Comparison of ENCODE assay signal across 10 cellular contexts in the genomic region with DNA sequence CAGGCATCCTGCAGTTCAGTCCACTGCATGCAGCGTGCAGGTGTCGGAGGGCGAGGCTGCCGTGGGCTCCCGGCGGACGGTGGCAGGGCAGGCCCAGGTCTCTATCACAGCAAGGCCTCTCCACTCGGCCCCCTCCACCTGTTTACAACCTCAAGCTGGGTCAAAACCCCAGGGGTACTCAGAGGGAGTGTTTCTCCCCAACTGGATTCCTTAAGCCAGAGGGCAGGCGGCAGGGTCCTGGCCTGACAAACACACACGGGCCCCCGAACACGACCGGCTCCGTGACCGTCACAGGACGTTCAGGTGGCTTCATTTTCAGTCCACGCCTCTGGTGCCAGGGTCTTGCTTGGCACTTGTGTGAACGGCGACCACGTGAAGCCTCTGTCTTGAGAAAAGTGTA. TPM values are rescaled to one million over a fixed set of nuclear protein-coding genes. Genes with fewer than 3 reads are reported as not detected.
DNase-seq lines count a peak whose midpoint lies in the region; ATAC-seq lines count a peak whose summit lies in the region.
"Had no signal": no experiment of that assay in that cellular context is flagged by ENCODE, and none has a peak within 500 bp of the region (broad histone marks: within the 10 kb centered on the region; RNA-seq: fewer than 3 reads in every experiment).

No MANE protein-coding gene starts in this region.

- peak overlapping the region; percentile 52 for H3K27ac Mint-ChIP-seq in activated CD8-positive, alpha-beta memory T cell treated with anti-CD3 and anti-CD28 coated beads, Interleukin-2, amount 10 ng/mL, durations not matched to agents 7 days and 5 days
- peak overlapping the region; percentile 97 for H3K27ac Mint-ChIP-seq in activated T-cell treated with anti-CD3 and anti-CD28 coated beads, Interleukin-2, amount 50 U/mL, for 24 hours
- peak overlapping the region; percentile 94 for H3K27ac Mint-ChIP-seq in memory B cell
- peak overlapping the region in 1 of 2 donors; percentile 96 for H3K27ac Mint-ChIP-seq in stimulated activated naive CD8-positive, alpha-beta T cell treated with anti-CD3 and anti-CD28 coated beads, Interleukin-15, amount 100 ng/mL, for 72 hours
- H3K27ac Mint-ChIP-seq: progenitor cell of endocrine pancreas had no signal

- CTCF ChIA-PET in activated CD8-positive, alpha-beta memory T cell treated with anti-CD3 and anti-CD28 coated beads, Interleukin-2, amount 10 ng/mL, durations not matched to agents 7 days and 5 days (lab: Charles Lee): interaction anchor here (0.7 to 4.3 kb wide), 4 partner anchors 11 to 118 kb away, joined by 3 to 25 read pairs (median 4); no protein-coding TSS in a partner anchor

- peaks cover 9% of the 10 kb centered on the region for H3K36me3 Mint-ChIP-seq in activated CD8-positive, alpha-beta memory T cell treated with anti-CD3 and anti-CD28 coated beads, Interleukin-2, amount 10 ng/mL, durations not matched to agents 7 days and 5 days
- H3K36me3 Mint-ChIP-seq in activated T-cell treated with anti-CD3 and anti-CD28 coated beads, Interleukin-2, amount 50 U/mL, for 24 hours (ENCODE audit: low read depth): peaks cover 30% of the 10 kb centered on the region
- peaks cover 10% of the 10 kb centered on the region for H3K36me3 Mint-ChIP-seq in memory B cell

- H3K4me1 Mint-ChIP-seq in activated CD8-positive, alpha-beta memory T cell treated with anti-CD3 and anti-CD28 coated beads, Interleukin-2, amount 10 ng/mL, durations not matched to agents 7 days and 5 days: peaks cover 43% of the 10 kb centered on the region
- peaks cover 78% of the 10 kb centered on the region for H3K4me1 Mint-ChIP-seq in activated T-cell treated with anti-CD3 and anti-CD28 coated beads, Interleukin-2, amount 50 U/mL, for 24 hours (ENCODE audit: low read depth)
- H3K4me1 Mint-ChIP-seq in memory B cell: peaks cover 27% of the 10 kb centered on the region
- H3K4me1 Mint-ChIP-seq in stimulated activated naive CD8-positive, alpha-beta T cell treated with anti-CD3 and anti-CD28 coated beads, Interleukin-15, amount 100 ng/mL, for 72 hours: peaks cover 90% of the 10 kb centered on the region

- DNase-seq in activated CD8-positive, alpha-beta memory T cell treated with anti-CD3 and anti-CD28 coated beads, Interleukin-2, amount 10 ng/mL, durations not matched to agents 7 days and 5 days: no peak
- no peak for DNase-seq in activated CD8-positive, alpha-beta memory T cell treated with anti-CD3 and anti-CD28 coated beads for 24 hours
- DNase-seq in activated T-cell treated with anti-CD3 and anti-CD28 coated beads, Interleukin-2, amount 50 U/mL, for 24 hours: peak; percentile 43
- DNase-seq in memory B cell (ENCODE audit: low spot score in 2 of 2) (no peak), medulla oblongata (ENCODE audit: extremely low spot score) (no peak), NCI-H1930 (lab: John Stamatoyannopoulos, UW) (no peak)
- DNase-seq in stimulated activated naive CD8-positive, alpha-beta T cell treated with anti-CD3 and anti-CD28 coated beads, Interleukin-15, amount 100 ng/mL, for 72 hours: no peak
- DNase-seq: NCI-H226 had no signal

- no peak overlapping the region for H3K4me3 Mint-ChIP-seq in activated CD8-positive, alpha-beta memory T cell treated with anti-CD3 and anti-CD28 coated beads, Interleukin-2, amount 10 ng/mL, durations not matched to agents 7 days and 5 days
- H3K4me3 Mint-ChIP-seq in activated T-cell treated with anti-CD3 and anti-CD28 coated beads, Interleukin-2, amount 50 U/mL, for 24 hours: peak overlapping the region; percentile 81
- H3K4me3 Mint-ChIP-seq in memory B cell: no peak overlapping the region
- peak overlapping the region; percentile 88 to 94 for H3K4me3 Mint-ChIP-seq in stimulated activated naive CD8-positive, alpha-beta T cell treated with anti-CD3 and anti-CD28 coated beads, Interleukin-15, amount 100 ng/mL, for 72 hours

- no peaks in the 10 kb centered on the region for H3K9me3 Mint-ChIP-seq in activated CD8-positive, alpha-beta memory T cell treated with anti-CD3 and anti-CD28 coated beads, Interleukin-2, amount 10 ng/mL, durations not matched to agents 7 days and 5 days (ENCODE audit: low read depth)
- H3K9me3 Mint-ChIP-seq in activated T-cell treated with anti-CD3 and anti-CD28 coated beads, Interleukin-2, amount 50 U/mL, for 24 hours: no peaks in the 10 kb centered on the region
- H3K9me3 Mint-ChIP-seq in memory B cell: no peaks in the 10 kb centered on the region
- H3K9me3 Mint-ChIP-seq in stimulated activated naive CD8-positive, alpha-beta T cell treated with anti-CD3 and anti-CD28 coated beads, Interleukin-15, amount 100 ng/mL, for 72 hours: peaks cover 0 to 6% of the 10 kb centered on the region in 2 donors

- no peak for ATAC-seq in activated CD8-positive, alpha-beta memory T cell treated with anti-CD3 and anti-CD28 coated beads, Interleukin-2, amount 10 ng/mL, durations not matched to agents 7 days and 5 days
- ATAC-seq in memory B cell (ENCODE audit: low read depth) (no peak), GM18858 (IDR thresholded peaks at IDR 0.05; ENCODE audit: unreplicated experiment) (no peak)
- no peak for ATAC-seq in stimulated activated naive CD8-positive, alpha-beta T cell treated with anti-CD3 and anti-CD28 coated beads, Interleukin-15, amount 100 ng/mL, for 72 hours

- no peaks in the 10 kb centered on the region for H3K27me3 Mint-ChIP-seq in activated CD8-positive, alpha-beta memory T cell treated with anti-CD3 and anti-CD28 coated beads, Interleukin-2, amount 10 ng/mL, durations not matched to agents 7 days and 5 days
- no peaks in the 10 kb centered on the region for H3K27me3 Mint-ChIP-seq in activated T-cell treated with anti-CD3 and anti-CD28 coated beads, Interleukin-2, amount 50 U/mL, for 24 hours
- no peaks in the 10 kb centered on the region for H3K27me3 Mint-ChIP-seq in memory B cell
- H3K27me3 Mint-ChIP-seq in stimulated activated naive CD8-positive, alpha-beta T cell treated with anti-CD3 and anti-CD28 coated beads, Interleukin-15, amount 100 ng/mL, for 72 hours: no peaks in the 10 kb centered on the region

RNA-seq across cellular contexts. Expression of a gene that starts 23.5 kb away (rescaled TPM):
- 10 to 100 TPM; 16.3 to 49.2 TPM for total RNA-seq in activated CD8-positive, alpha-beta memory T cell treated with anti-CD3 and anti-CD28 coated beads, Interleukin-2, amount 10 ng/mL, durations not matched to agents 7 days and 5 days

Comparison
In these comparisons a context has a peak if more than half of its experiments do, and no peak if none do; other contexts are left out.
1. H3K4me3 Mint-ChIP-seq: peak in activated T-cell treated with anti-CD3 and anti-CD28 coated beads, Interleukin-2, amount 50 U/mL, for 24 hours (single experiment) and stimulated activated naive CD8-positive, alpha-beta T cell treated with anti-CD3 and anti-CD28 coated beads, Interleukin-15, amount 100 ng/mL, for 72 hours (2 of 2); none in activated CD8-positive, alpha-beta memory T cell treated with anti-CD3 and anti-CD28 coated beads, Interleukin-2, amount 10 ng/mL, durations not matched to agents 7 days and 5 days (single experiment) and memory B cell (single experiment).